21 cellular contexts compared by ENCODE assay signal in genomic region chr4:112770111-112770510, GRCh38.
DNase-seq lines count a peak whose midpoint lies in the region; ATAC-seq and TF ChIP-seq lines count a peak whose summit lies in the region.
"Had no signal": no experiment of that assay in that cellular context is flagged by ENCODE, and none has a peak within 500 bp of the region (broad histone marks: within the 10 kb centered on the region; RNA-seq: fewer than 3 reads in every experiment).

No MANE protein-coding gene starts in this region.

- H3K4me2 ChIP-seq in GM23338 (0 out of 2 replicates have a peak overlapping the region, but pooled peaks have one; percentile 16), H9 (ENCODE audit: insufficient read depth, insufficient read length, low read length) (no peak overlapping the region)
- H3K4me2 ChIP-seq: A549; BLaER1 treated with 17β-estradiol and CSF1 and Interleukin-3, amounts not matched to agents 10 nM and 100 nM had no signal

- ATAC-seq in GM23338 = peak; percentile 25
- ATAC-seq: A549, HCT116 had no signal

- H3K4ac ChIP-seq in H9 (ENCODE audit: low read depth, low read length) = no peak overlapping the region

- H3K36me3 Mint-ChIP-seq in GM23338 (ENCODE audit: low read depth) (peaks cover 6% of the 10 kb centered on the region; the same call in 2 of the 3 replicates), H9 (ENCODE audit: insufficient read depth in 1 of 3, low read depth in 3 of 3) (peaks cover 0 to 9% (median 8%) of the 10 kb centered on the region in 3 experiments; a peak in 5 of 7 replicates), endodermal cell (ENCODE audit: low read depth) (peaks cover 66% of the 10 kb centered on the region)
- H3K36me3 Mint-ChIP-seq: CD14-positive monocyte had no signal

- H3K9ac ChIP-seq in H9 (ENCODE audit: extremely low read depth, insufficient read length, low read length) = no peak overlapping the region
- H3K9ac ChIP-seq in endodermal cell (ENCODE audit: extremely low read depth, low read length, poor library complexity, severe bottlenecking) = no peak overlapping the region
- H3K9ac ChIP-seq: BLaER1 treated with 17β-estradiol and CSF1 and Interleukin-3, amounts not matched to agents 10 nM and 100 nM had no signal

- H3K14ac ChIP-seq in H9 (ENCODE audit: insufficient read depth, low read length) = no peak overlapping the region

- H3K23me2 ChIP-seq in H9 (ENCODE audit: insufficient read length, low read depth, low read length, poor library complexity, severe bottlenecking) = no peaks in the 10 kb centered on the region

- H3K27me3 Mint-ChIP-seq in GM23338 (ENCODE audit: insufficient read depth, low read depth, poor library complexity) (peaks cover 5% of the 10 kb centered on the region), H9 (ENCODE audit: low read depth) (no peaks in the 10 kb centered on the region), endodermal cell (ENCODE audit: insufficient read depth) (no peaks in the 10 kb centered on the region)

- H3F3A ChIP-seq in GM23338 (replicated peaks; ENCODE audit: low read depth) = peaks cover 6% of the 10 kb centered on the region; the same call in 1 of the 2 replicates

- H3K27ac ChIP-seq in GM23338 (ENCODE audit: low read depth) (0 out of 2 replicates have a peak overlapping the region, but pooled peaks have one; percentile 18), H9 (ENCODE audit: insufficient read length, low read depth, low read length) (no peak overlapping the region), endodermal cell (ENCODE audit: low read depth, low read length) (no peak overlapping the region)
- H3K27ac ChIP-seq: A549; BLaER1 treated with 17β-estradiol and CSF1 and Interleukin-3, amounts not matched to agents 10 nM and 100 nM had no signal

- no peak overlapping the region for H3K18ac ChIP-seq in H9 (ENCODE audit: insufficient read length, low read depth, low read length)

- H3K4me3 ChIP-seq in GM23338 (no peak overlapping the region), endodermal cell (ENCODE audit: low read length) (no peak overlapping the region)
- H3K4me3 ChIP-seq: A549; BLaER1 treated with 17β-estradiol and CSF1 and Interleukin-3, amounts not matched to agents 10 nM and 100 nM had no signal

- H2AK5ac ChIP-seq in H9 (ENCODE audit: insufficient read length, low read length) = no peak overlapping the region

- no peak overlapping the region for H2BK5ac ChIP-seq in H9 (ENCODE audit: insufficient read length, low read length)

- H2BK12ac ChIP-seq in H9 (ENCODE audit: insufficient read length, low read depth, low read length) = no peak overlapping the region

- no peak overlapping the region for H3K23ac ChIP-seq in H9 (ENCODE audit: insufficient read length, low read depth, low read length)

- no peak overlapping the region for H3K56ac ChIP-seq in H9 (ENCODE audit: insufficient read length, low read depth, low read length)

- H3K4me3 Mint-ChIP-seq in GM23338 (no peak overlapping the region), H9 (no peak overlapping the region), endodermal cell (no peak overlapping the region)
- H3K4me3 Mint-ChIP-seq: CD14-positive monocyte; CD4-positive, alpha-beta T cell; CD8-positive, alpha-beta memory T cell had no signal

- H3K9me2 ChIP-seq in GM23338 (ENCODE audit: insufficient read depth) = no peaks in the 10 kb centered on the region

- H3K27me3 ChIP-seq in GM23338 (ENCODE audit: insufficient read depth) (no peaks in the 10 kb centered on the region), H9 (ENCODE audit: insufficient read depth, low read length) (no peaks in the 10 kb centered on the region), endodermal cell (ENCODE audit: control insufficient read depth, insufficient read depth, low read length, poor library complexity, severe bottlenecking) (no peaks in the 10 kb centered on the region)
- H3K27me3 ChIP-seq: BE2C; BLaER1 treated with 17β-estradiol and CSF1 and Interleukin-3, amounts not matched to agents 10 nM and 100 nM had no signal

- H3K4me1 ChIP-seq in GM23338 (ENCODE audit: insufficient read depth) (peaks cover 6% of the 10 kb centered on the region), H9 (ENCODE audit: insufficient read depth, low read length) (no peaks in the 10 kb centered on the region; the same call in 1 of the 2 replicates), endodermal cell (ENCODE audit: control insufficient read depth, insufficient read depth, low read length) (peaks cover 8% of the 10 kb centered on the region)
- H3K4me1 ChIP-seq: A549; BLaER1 treated with 17β-estradiol and CSF1 and Interleukin-3, amounts not matched to agents 10 nM and 100 nM had no signal

- no CpG with 5 or more reads among the region's 5 CpGs for WGBS in H9 (ENCODE audit: extremely low coverage, insufficient read length, low lambda C conversion rate)
- WGBS in endodermal cell (ENCODE audit: insufficient coverage in 1 of 2, insufficient read length in 1 of 2), 2 experiments = 74 to 100% methylated on average over 1 to 5 of the region's 5 CpGs

- no peak overlapping the region for H4K91ac ChIP-seq in H9 (ENCODE audit: insufficient read length, low read depth, low read length)

- no peak for TF ChIP-seq CTCF in GM23338 (conservative IDR thresholded peaks at IDR 0.05; ENCODE audit: low read depth in 2 of 2)
- no peak for TF ChIP-seq CTCF in H9 (conservative IDR thresholded peaks at IDR 0.05)
- peak; percentile 29 for TF ChIP-seq CTCF in endodermal cell (conservative IDR thresholded peaks at IDR 0.05)

- peak overlapping the region; percentile 59 for H3K27ac Mint-ChIP-seq in GM23338
- H3K27ac Mint-ChIP-seq in H9 = peak overlapping the region; percentile 36 to 85 (median 71)
- peak overlapping the region; percentile 16 for H3K27ac Mint-ChIP-seq in endodermal cell
- H3K27ac Mint-ChIP-seq: CD14-positive monocyte; CD4-positive, alpha-beta T cell had no signal

- no peaks in the 10 kb centered on the region for H3K79me1 ChIP-seq in H9 (ENCODE audit: insufficient read depth, low read depth, low read length, poor library complexity, severe bottlenecking)

- H3K9me3 ChIP-seq in H9 (ENCODE audit: control insufficient read depth, low read depth, low read length) (no peaks in the 10 kb centered on the region), endodermal cell (ENCODE audit: control insufficient read depth, low read length) (no peaks in the 10 kb centered on the region)
- H3K9me3 ChIP-seq: A549; BE2C; BLaER1 treated with 17β-estradiol and CSF1 and Interleukin-3, amounts not matched to agents 10 nM and 100 nM had no signal

- no peak overlapping the region for H2BK120ac ChIP-seq in H9 (ENCODE audit: low read depth, low read length, poor library complexity, severe bottlenecking)

- H3T11ph ChIP-seq in H9 (ENCODE audit: low read length) = no peak overlapping the region

- H2AFZ ChIP-seq in GM23338 = no peak overlapping the region
- no peak overlapping the region for H2AFZ ChIP-seq in H9 (ENCODE audit: low read length)

- H3K9me3 Mint-ChIP-seq in GM23338 = no peaks in the 10 kb centered on the region
- H3K9me3 Mint-ChIP-seq in H9 = no peaks in the 10 kb centered on the region
- peaks cover 3% of the 10 kb centered on the region for H3K9me3 Mint-ChIP-seq in endodermal cell
- H3K9me3 Mint-ChIP-seq: CD4-positive, alpha-beta T cell had no signal

- no peak overlapping the region for H2BK15ac ChIP-seq in H9 (ENCODE audit: low read depth, low read length)

- H3K36me3 ChIP-seq in GM23338 (ENCODE audit: insufficient read depth) (no peaks in the 10 kb centered on the region; the same call in 1 of the 2 replicates), endodermal cell (ENCODE audit: control insufficient read depth, insufficient read depth, low read length) (peaks cover 39% of the 10 kb centered on the region)
- H3K36me3 ChIP-seq: BE2C; BLaER1 treated with 17β-estradiol and CSF1 and Interleukin-3, amounts not matched to agents 10 nM and 100 nM had no signal

- no peak overlapping the region for H4K8ac ChIP-seq in H9 (replicated peaks; ENCODE audit: insufficient read length, low read depth, low read length)

- DNase-seq in GM23338 (ENCODE audit: low spot score) (peak; percentile 19), H9 (no peak), endodermal cell (peak; percentile 68), NCI-H345 treated with DMSO at 0.1 percent for 48 hours (lab: John Stamatoyannopoulos, UW; ENCODE audit: unreplicated experiment) (no peak), NCI-H146 treated with DMSO at 0.1 percent for 48 hours (lab: John Stamatoyannopoulos, UW; ENCODE audit: unreplicated experiment) (no peak), NCI-H1105 (lab: John Stamatoyannopoulos, UW) (no peak)
- DNase-seq: 8988T; ACHN; AML-193; BE2C; Calu3; CD4-positive, alpha-beta T cell; CD8-positive, alpha-beta memory T cell; DMS53; DMS79 treated with DMSO at 0.1 percent for 48 hours; GF-D8; GOT3 had no signal

- H3K79me2 ChIP-seq in GM23338 (replicated peaks; ENCODE audit: insufficient read depth) (peaks cover 50% of the 10 kb centered on the region), H9 (ENCODE audit: insufficient read depth, low read length) (no peaks in the 10 kb centered on the region; the same call in 1 of the 2 replicates)

- H3K4me1 Mint-ChIP-seq in GM23338 (peaks cover 15% of the 10 kb centered on the region), H9 (peaks cover 19% of the 10 kb centered on the region in 2 experiments), endodermal cell (peaks cover 25% of the 10 kb centered on the region)
- H3K4me1 Mint-ChIP-seq: CD14-positive monocyte; CD8-positive, alpha-beta memory T cell had no signal

- no peaks in the 10 kb centered on the region for H4K20me1 ChIP-seq in GM23338 (replicated peaks; ENCODE audit: insufficient read depth)
- H4K20me1 ChIP-seq in H9 (ENCODE audit: control insufficient read depth, insufficient read depth, insufficient read length) = no peaks in the 10 kb centered on the region
- H4K20me1 ChIP-seq: BLaER1 treated with 17β-estradiol and CSF1 and Interleukin-3, amounts not matched to agents 10 nM and 100 nM had no signal

- H2BK20ac ChIP-seq in H9 (ENCODE audit: low read depth, low read length, poor library complexity, severe bottlenecking) = no peak overlapping the region

- H4K5ac ChIP-seq in H9 (ENCODE audit: insufficient read length, low read depth, low read length) = no peak overlapping the region

TF ChIP-seq in GM23338, 12 proteins besides CTCF, POLR2A, EP300 and RAD21 (continues in another document):
- TF ChIP-seq JUNB (IDR thresholded peaks at IDR 0.05; ENCODE audit: unreplicated experiment) = no peak

Comparison
In these comparisons a context has a peak if more than half of its experiments do, and no peak if none do; other contexts are left out.
1. DNase-seq: peak in GM23338 (single experiment) and endodermal cell (single experiment); none in H9 (single experiment), NCI-H345 treated with DMSO at 0.1 percent for 48 hours (single experiment), NCI-H146 treated with DMSO at 0.1 percent for 48 hours (single experiment) and NCI-H1105 (single experiment).
2. H3K27ac Mint-ChIP-seq: peak in every context shown above with its lines; median percentile 71 in H9; 59 in GM23338; 16 in endodermal cell.